8 cellular contexts compared by ENCODE assay signal in the genomic region with DNA sequence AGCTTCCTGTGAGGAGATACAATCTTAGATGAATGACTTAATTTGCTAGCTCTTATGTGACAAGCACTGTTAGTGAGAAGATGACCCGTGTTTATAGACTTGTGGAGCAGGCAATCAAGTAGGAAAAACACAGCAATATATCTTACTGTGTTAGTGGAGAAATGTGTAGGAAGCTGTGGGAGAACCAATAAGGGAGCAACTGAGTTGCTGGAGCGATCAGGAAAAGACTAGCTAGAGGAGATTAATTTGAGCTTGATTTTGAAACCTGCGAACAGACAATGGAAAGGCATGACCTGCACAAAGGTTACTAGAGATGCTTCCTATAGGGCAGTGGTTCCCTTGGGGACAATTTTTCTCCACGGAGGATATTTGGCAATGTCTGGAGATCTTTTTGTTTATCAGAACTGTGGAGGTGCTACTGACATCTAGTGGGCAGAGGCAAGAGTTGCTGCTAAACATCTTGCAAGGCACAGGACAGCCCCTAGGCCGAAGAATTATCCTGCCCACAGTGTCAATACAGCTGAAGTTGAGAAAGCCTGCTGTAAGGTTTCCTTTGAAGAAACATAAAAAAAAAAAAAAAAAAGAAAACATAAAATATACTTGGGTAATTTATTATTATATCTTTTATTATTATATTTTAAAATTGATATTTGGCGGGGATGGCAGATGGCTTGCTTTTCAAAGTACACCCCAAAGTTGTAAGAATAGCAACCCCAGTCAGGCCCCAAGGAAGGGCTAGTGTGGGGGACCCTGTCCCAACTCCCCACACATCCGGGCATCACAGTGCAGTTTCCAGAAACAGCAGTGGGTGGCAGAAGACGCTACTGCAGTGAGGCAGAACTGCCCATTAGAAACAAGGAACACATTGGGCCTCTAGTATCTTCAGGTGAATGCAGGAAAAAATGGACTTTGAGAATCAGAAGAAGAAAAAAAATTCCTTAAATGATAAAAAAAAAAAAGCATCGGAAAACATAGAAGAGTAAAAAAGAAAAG.
DNase-seq lines count a peak whose midpoint lies in the region; ATAC-seq and TF ChIP-seq lines count a peak whose summit lies in the region.

No MANE protein-coding gene starts in this region.

- no peak overlapping the region for H3K4me2 ChIP-seq in GM23338

- 0 out of 2 replicates have a peak, but pooled peaks cover 9% of the 10 kb centered on the region for H3K9me2 ChIP-seq in GM23338 (ENCODE audit: insufficient read depth)

- no peaks in the 10 kb centered on the region for H3K9me3 ChIP-seq in T-helper 17 cell (ENCODE audit: control insufficient read depth, low read length, poor library complexity, severe bottlenecking)

- ATAC-seq in GM23338 = peak; percentile 93
- peak; percentile 61 for ATAC-seq in T-helper 17 cell
- ATAC-seq in stimulated activated naive CD8-positive, alpha-beta T cell treated with anti-CD3 and anti-CD28 coated beads, Interleukin-15, amount 100 ng/mL, for 72 hours = peak; percentile 71

- peak overlapping the region; percentile 92 for H2AFZ ChIP-seq in GM23338

- H3K27ac Mint-ChIP-seq in GM23338 = no peak overlapping the region
- no peak overlapping the region for H3K27ac Mint-ChIP-seq in T-helper 17 cell
- no peak overlapping the region for H3K27ac Mint-ChIP-seq in glutamatergic neuron (ENCODE audit: unreplicated experiment)
- H3K27ac Mint-ChIP-seq in stimulated activated naive CD8-positive, alpha-beta T cell treated with anti-CD3 and anti-CD28 coated beads, Interleukin-15, amount 100 ng/mL, for 72 hours = no peak overlapping the region

- H3K27me3 Mint-ChIP-seq in GM23338 (ENCODE audit: insufficient read depth, low read depth, poor library complexity) = no peaks in the 10 kb centered on the region
- peaks cover 23% of the 10 kb centered on the region for H3K27me3 Mint-ChIP-seq in T-helper 17 cell
- peaks cover 1% of the 10 kb centered on the region for H3K27me3 Mint-ChIP-seq in glutamatergic neuron (ENCODE audit: unreplicated experiment)
- H3K27me3 Mint-ChIP-seq in stimulated activated naive CD8-positive, alpha-beta T cell treated with anti-CD3 and anti-CD28 coated beads, Interleukin-15, amount 100 ng/mL, for 72 hours = peaks cover 16% of the 10 kb centered on the region

- no peaks in the 10 kb centered on the region for H3K4me1 ChIP-seq in GM23338 (ENCODE audit: insufficient read depth)

- no peaks in the 10 kb centered on the region for H3F3A ChIP-seq in GM23338 (replicated peaks; ENCODE audit: low read depth)

- TF ChIP-seq CTCF in GM23338 (conservative IDR thresholded peaks at IDR 0.05; ENCODE audit: low read depth in 2 of 2) (peak; percentile 72 to 84), glutamatergic neuron (IDR thresholded peaks at IDR 0.05; ENCODE audit: partially characterized antibody, unreplicated experiment) (peak; percentile 74)

- no peaks in the 10 kb centered on the region for H3K27me3 ChIP-seq in GM23338 (ENCODE audit: insufficient read depth)

- in situ Hi-C loops in KBM-7 (cut with MboI; ENCODE audit: low pct_unique_long_range_greater_than_20kb, low sequenced_read_pairs) = no loop called here

- H3K4me1 Mint-ChIP-seq in GM23338 = no peaks in the 10 kb centered on the region
- peaks cover 4% of the 10 kb centered on the region for H3K4me1 Mint-ChIP-seq in T-helper 17 cell
- no peaks in the 10 kb centered on the region for H3K4me1 Mint-ChIP-seq in glutamatergic neuron (ENCODE audit: low read depth, unreplicated experiment)
- no peaks in the 10 kb centered on the region for H3K4me1 Mint-ChIP-seq in stimulated activated naive CD8-positive, alpha-beta T cell treated with anti-CD3 and anti-CD28 coated beads, Interleukin-15, amount 100 ng/mL, for 72 hours

- no peaks in the 10 kb centered on the region for H4K20me1 ChIP-seq in GM23338 (replicated peaks; ENCODE audit: insufficient read depth)

- H3K36me3 Mint-ChIP-seq in GM23338 (ENCODE audit: low read depth) = no peaks in the 10 kb centered on the region
- no peaks in the 10 kb centered on the region for H3K36me3 Mint-ChIP-seq in T-helper 17 cell (ENCODE audit: low read depth)
- no peaks in the 10 kb centered on the region for H3K36me3 Mint-ChIP-seq in glutamatergic neuron (ENCODE audit: unreplicated experiment)

- H3K79me2 ChIP-seq in GM23338 (replicated peaks; ENCODE audit: insufficient read depth) = no peaks in the 10 kb centered on the region

- H3K4me3 Mint-ChIP-seq in GM23338 = no peak overlapping the region
- H3K4me3 Mint-ChIP-seq in T-helper 17 cell = no peak overlapping the region
- H3K4me3 Mint-ChIP-seq in glutamatergic neuron (ENCODE audit: unreplicated experiment) = no peak overlapping the region
- no peak overlapping the region for H3K4me3 Mint-ChIP-seq in stimulated activated naive CD8-positive, alpha-beta T cell treated with anti-CD3 and anti-CD28 coated beads, Interleukin-15, amount 100 ng/mL, for 72 hours

- H3K9me3 Mint-ChIP-seq in GM23338 = peaks cover 10% of the 10 kb centered on the region; the same call in 1 of the 3 replicates
- H3K9me3 Mint-ChIP-seq in glutamatergic neuron (ENCODE audit: unreplicated experiment) = no peaks in the 10 kb centered on the region
- no peaks in the 10 kb centered on the region for H3K9me3 Mint-ChIP-seq in stimulated activated naive CD8-positive, alpha-beta T cell treated with anti-CD3 and anti-CD28 coated beads, Interleukin-15, amount 100 ng/mL, for 72 hours

- no peaks in the 10 kb centered on the region for H3K36me3 ChIP-seq in GM23338 (ENCODE audit: insufficient read depth)

- H3K27ac ChIP-seq in GM23338 (ENCODE audit: low read depth) = no peak overlapping the region

- DNase-seq in AG08395 (ENCODE audit: low spot score) (peak; percentile 3), GDM1 (lab: John Stamatoyannopoulos, UW) (peak; percentile 8), GM23338 (ENCODE audit: low spot score) (peak; percentile 84), KBM-7 (peak; percentile 40), T-helper 17 cell (no peak), glutamatergic neuron (peak; percentile 21)
- peak in 1 of 2 donors; percentile 10 for DNase-seq in stimulated activated naive CD8-positive, alpha-beta T cell treated with anti-CD3 and anti-CD28 coated beads, Interleukin-15, amount 100 ng/mL, for 72 hours
- no peak for DNase-seq in activated CD4-positive, CD25-positive, alpha-beta regulatory T cell treated with anti-CD3 and anti-CD28 coated beads, Interleukin-2, amount 50 U/mL, for 72 hours

- no peak overlapping the region for H3K4me3 ChIP-seq in GM23338

TF ChIP-seq in GM23338, 12 proteins besides CTCF, POLR2A, EP300 and RAD21:
- TF ChIP-seq EZH2phosphoT487 (IDR thresholded peaks at IDR 0.05; ENCODE audit: unreplicated experiment) = no peak
- TF ChIP-seq ZNF331 (CRISPR knock-in tag; IDR thresholded peaks at IDR 0.05; ENCODE audit: low read depth) = no peak
- no peak for TF ChIP-seq ZNF114 (CRISPR knock-in tag; IDR thresholded peaks at IDR 0.05)
- no peak for TF ChIP-seq POLR2AphosphoS5 (IDR thresholded peaks at IDR 0.05; ENCODE audit: low read depth)
- no peak for TF ChIP-seq NANOG (IDR thresholded peaks at IDR 0.05; ENCODE audit: borderline replicate concordance)
- no peak for TF ChIP-seq CREB1 (CRISPR knock-in tag; IDR thresholded peaks at IDR 0.05; ENCODE audit: low read depth)
- TF ChIP-seq STAT1 (IDR thresholded peaks at IDR 0.05; ENCODE audit: unreplicated experiment) = no peak
- TF ChIP-seq ETS1 (IDR thresholded peaks at IDR 0.05) = no peak
- TF ChIP-seq JUNB (IDR thresholded peaks at IDR 0.05; ENCODE audit: unreplicated experiment) = no peak
- TF ChIP-seq, protein P1, sequence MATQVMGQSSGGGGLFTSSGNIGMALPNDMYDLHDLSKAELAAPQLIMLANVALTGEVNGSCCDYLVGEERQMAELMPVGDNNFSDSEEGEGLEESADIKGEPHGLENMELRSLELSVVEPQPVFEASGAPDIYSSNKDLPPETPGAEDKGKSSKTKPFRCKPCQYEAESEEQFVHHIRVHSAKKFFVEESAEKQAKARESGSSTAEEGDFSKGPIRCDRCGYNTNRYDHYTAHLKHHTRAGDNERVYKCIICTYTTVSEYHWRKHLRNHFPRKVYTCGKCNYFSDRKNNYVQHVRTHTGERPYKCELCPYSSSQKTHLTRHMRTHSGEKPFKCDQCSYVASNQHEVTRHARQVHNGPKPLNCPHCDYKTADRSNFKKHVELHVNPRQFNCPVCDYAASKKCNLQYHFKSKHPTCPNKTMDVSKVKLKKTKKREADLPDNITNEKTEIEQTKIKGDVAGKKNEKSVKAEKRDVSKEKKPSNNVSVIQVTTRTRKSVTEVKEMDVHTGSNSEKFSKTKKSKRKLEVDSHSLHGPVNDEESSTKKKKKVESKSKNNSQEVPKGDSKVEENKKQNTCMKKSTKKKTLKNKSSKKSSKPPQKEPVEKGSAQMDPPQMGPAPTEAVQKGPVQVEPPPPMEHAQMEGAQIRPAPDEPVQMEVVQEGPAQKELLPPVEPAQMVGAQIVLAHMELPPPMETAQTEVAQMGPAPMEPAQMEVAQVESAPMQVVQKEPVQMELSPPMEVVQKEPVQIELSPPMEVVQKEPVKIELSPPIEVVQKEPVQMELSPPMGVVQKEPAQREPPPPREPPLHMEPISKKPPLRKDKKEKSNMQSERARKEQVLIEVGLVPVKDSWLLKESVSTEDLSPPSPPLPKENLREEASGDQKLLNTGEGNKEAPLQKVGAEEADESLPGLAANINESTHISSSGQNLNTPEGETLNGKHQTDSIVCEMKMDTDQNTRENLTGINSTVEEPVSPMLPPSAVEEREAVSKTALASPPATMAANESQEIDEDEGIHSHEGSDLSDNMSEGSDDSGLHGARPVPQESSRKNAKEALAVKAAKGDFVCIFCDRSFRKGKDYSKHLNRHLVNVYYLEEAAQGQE (IDR thresholded peaks at IDR 0.05; ENCODE audit: unreplicated experiment) = no peak
- no peak for TF ChIP-seq EZH2 (IDR thresholded peaks at IDR 0.05; ENCODE audit: low read depth, unreplicated experiment)

Comparison
In these comparisons a context has a peak if more than half of its experiments do, and no peak if none do; other contexts are left out.
1. DNase-seq: peak in AG08395 (single experiment), GDM1 (single experiment), GM23338 (single experiment), KBM-7 (single experiment) and glutamatergic neuron (single experiment); none in T-helper 17 cell (0 of 3) and activated CD4-positive, CD25-positive, alpha-beta regulatory T cell treated with anti-CD3 and anti-CD28 coated beads, Interleukin-2, amount 50 U/mL, for 72 hours (single experiment).
2. Peak in every context shown above with its lines, with median percentiles within 50 percentile points of each other: ATAC-seq.